8 cellular contexts compared by ENCODE assay signal in the genomic region with DNA sequence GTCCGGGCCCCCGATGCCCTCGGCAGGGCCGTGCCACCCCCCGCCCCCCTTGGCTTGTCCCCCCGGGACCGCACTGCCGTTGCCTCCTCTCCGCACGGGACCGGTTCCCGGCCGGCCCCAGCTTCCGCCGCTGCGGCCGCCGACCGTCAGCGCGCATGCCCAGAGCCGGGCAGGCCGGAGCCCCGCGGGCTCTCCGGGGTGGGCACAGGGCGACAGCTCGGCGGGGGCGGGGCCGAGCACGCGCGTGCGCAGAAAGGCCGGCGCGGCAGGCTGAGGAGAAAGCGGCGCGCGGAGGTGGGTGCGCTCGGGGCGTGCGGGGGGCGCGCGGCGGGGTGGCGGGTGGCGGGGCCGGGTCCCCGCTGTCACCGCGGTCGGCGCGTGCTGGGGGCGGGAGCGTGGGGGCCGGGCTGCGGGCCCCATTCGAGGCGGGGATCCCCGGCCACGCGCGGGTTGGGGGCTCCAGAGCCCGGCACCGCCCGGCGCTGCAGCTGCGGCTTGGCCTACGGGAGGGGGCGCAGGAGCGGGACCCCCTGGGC. TPM values are rescaled to one million over a fixed set of nuclear protein-coding genes. Genes with fewer than 3 reads are reported as not detected.
DNase-seq lines count a peak whose midpoint lies in the region; ATAC-seq and TF ChIP-seq lines count a peak whose summit lies in the region.

Gene TBC1D24 (plus strand): TSS at position 251 of the 536 bp plus-strand sequence. CDS start 21,022 bp downstream, outside the sequence.

- peak within 1 kb of the TSS; percentile 83 for H3K4me3 Mint-ChIP-seq in neural progenitor cell
- H3K4me3 Mint-ChIP-seq in stimulated activated naive CD8-positive, alpha-beta T cell treated with anti-CD3 and anti-CD28 coated beads, Interleukin-15, amount 100 ng/mL, for 72 hours: peak within 1 kb of the TSS; percentile 86 to 90

- H3K9ac ChIP-seq in neural progenitor cell: peak within 1 kb of the TSS; percentile 65

- no peak within 1 kb of the TSS for H3K27ac Mint-ChIP-seq in neural progenitor cell
- peak within 1 kb of the TSS; percentile 69 to 87 for H3K27ac Mint-ChIP-seq in stimulated activated naive CD8-positive, alpha-beta T cell treated with anti-CD3 and anti-CD28 coated beads, Interleukin-15, amount 100 ng/mL, for 72 hours

- peaks cover 45% of the 10 kb centered on the region for H4K20me1 ChIP-seq in neural progenitor cell (ENCODE audit: low read depth)

- DNase-seq in COLO829 (ENCODE audit: low spot score) (peak; percentile 98), SJSA1 (ENCODE audit: low read depth in 1 of 2, low spot score in 2 of 2) (peak; percentile 55 to 88), foreskin melanocyte (peak; percentile 70), neural progenitor cell (ENCODE audit: low spot score) (peak; percentile 95)
- peak; percentile 51 for DNase-seq in Jurkat, Clone E6-1 (ENCODE audit: low read depth, low spot score)
- DNase-seq in activated naive CD4-positive, alpha-beta T cell treated with Interleukin-2 at 50 U/mL for 16 hours: peak; percentile 83
- DNase-seq in stimulated activated naive CD8-positive, alpha-beta T cell treated with anti-CD3 and anti-CD28 coated beads, Interleukin-15, amount 100 ng/mL, for 72 hours: peak; percentile 85

- no peak for TF ChIP-seq CTCF in neural progenitor cell (IDR thresholded peaks at IDR 0.05)

- H3F3A ChIP-seq in neural progenitor cell (ENCODE audit: low read depth): peaks cover 38% of the 10 kb centered on the region

- H3K9me3 ChIP-seq in SJSA1 (replicated peaks): no peaks in the 10 kb centered on the region; the same call in 1 of the 2 replicates
- no peaks in the 10 kb centered on the region for H3K9me3 ChIP-seq in neural progenitor cell (ENCODE audit: low read depth)

- peaks cover 37% of the 10 kb centered on the region for H3K4me1 ChIP-seq in SJSA1 (replicated peaks)
- peaks cover 27% of the 10 kb centered on the region for H3K4me1 ChIP-seq in neural progenitor cell

- H2AFZ ChIP-seq in neural progenitor cell (replicated peaks): peak within 1 kb of the TSS; percentile 27

- H3K36me3 ChIP-seq in SJSA1 (peaks cover 8% of the 10 kb centered on the region), neural progenitor cell (no peaks in the 10 kb centered on the region)

- peaks cover 25% of the 10 kb centered on the region for H3K4me1 Mint-ChIP-seq in neural progenitor cell
- peaks cover 50% of the 10 kb centered on the region for H3K4me1 Mint-ChIP-seq in stimulated activated naive CD8-positive, alpha-beta T cell treated with anti-CD3 and anti-CD28 coated beads, Interleukin-15, amount 100 ng/mL, for 72 hours

- no peaks in the 10 kb centered on the region for H3K9me3 Mint-ChIP-seq in neural progenitor cell
- H3K9me3 Mint-ChIP-seq in stimulated activated naive CD8-positive, alpha-beta T cell treated with anti-CD3 and anti-CD28 coated beads, Interleukin-15, amount 100 ng/mL, for 72 hours: no peaks in the 10 kb centered on the region

- peak; percentile 48 for ATAC-seq in GM19467 (IDR thresholded peaks at IDR 0.05; ENCODE audit: unreplicated experiment)
- peak; percentile 74 for ATAC-seq in stimulated activated naive CD8-positive, alpha-beta T cell treated with anti-CD3 and anti-CD28 coated beads, Interleukin-15, amount 100 ng/mL, for 72 hours

- H3K27me3 ChIP-seq in SJSA1 (replicated peaks) (0 out of 2 replicates have a peak, but pooled peaks cover 3% of the 10 kb centered on the region), neural progenitor cell (peaks cover 59% of the 10 kb centered on the region)

- H3K4me2 ChIP-seq in neural progenitor cell: peak within 1 kb of the TSS; percentile 98

- peak within 1 kb of the TSS; percentile 71 for H3K4me3 ChIP-seq in Jurkat, Clone E6-1 (ENCODE audit: low read length)
- peak within 1 kb of the TSS; percentile 81 for H3K4me3 ChIP-seq in SJSA1
- peak within 1 kb of the TSS; percentile 97 for H3K4me3 ChIP-seq in neural progenitor cell

- peak within 1 kb of the TSS; percentile 51; the same call in 1 of the 2 replicates for H3K27ac ChIP-seq in SJSA1
- no peak within 1 kb of the TSS for H3K27ac ChIP-seq in neural progenitor cell

- H3K79me2 ChIP-seq in neural progenitor cell (ENCODE audit: low read depth): peaks cover 10% of the 10 kb centered on the region

- H3K27me3 Mint-ChIP-seq in neural progenitor cell (ENCODE audit: insufficient read depth, low read depth): peaks cover 8% of the 10 kb centered on the region
- H3K27me3 Mint-ChIP-seq in stimulated activated naive CD8-positive, alpha-beta T cell treated with anti-CD3 and anti-CD28 coated beads, Interleukin-15, amount 100 ng/mL, for 72 hours: peaks cover 28% of the 10 kb centered on the region

- H3K36me3 Mint-ChIP-seq in neural progenitor cell: no peaks in the 10 kb centered on the region

RNA-seq across cellular contexts. Expression of gene TBC1D24, which starts in this region (rescaled TPM):
- polyA plus RNA-seq in Jurkat, Clone E6-1 (2012; ENCODE audit: insufficient read depth, insufficient read length): 6.2 TPM
- 8.4 and 9.3 TPM in 2 replicates for total RNA-seq in SJSA1 (2014; rRNA removed; shearing (Covaris generic))
- total RNA-seq in neural progenitor cell (ENCODE audit: low replicate concordance): 8.2 and 11.9 TPM in 2 replicates
